ENCODE assay signal across 16 cellular contexts in the genomic region with DNA sequence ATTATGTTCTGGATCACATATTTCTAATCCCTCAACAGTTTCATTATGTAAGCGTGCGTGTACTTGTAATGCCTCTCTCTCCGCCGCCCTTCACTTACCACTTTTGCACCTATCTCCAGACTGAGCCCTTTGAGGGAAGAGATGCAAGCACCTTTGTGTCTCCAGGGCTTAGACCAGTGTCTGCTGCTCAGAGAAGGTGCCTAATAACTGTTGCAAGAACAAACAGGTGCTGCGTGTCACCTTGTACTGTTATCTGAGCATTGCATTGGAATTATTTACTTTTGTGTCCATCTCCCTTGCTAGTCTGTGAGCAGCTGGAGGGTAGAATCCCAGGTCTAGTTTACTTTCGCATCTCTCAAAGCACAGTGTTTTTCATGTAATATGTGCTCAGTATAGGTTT.
"Had no signal": no experiment of that assay in that cellular context is flagged by ENCODE, and none has a peak within 500 bp of the region (broad histone marks: within the 10 kb centered on the region; RNA-seq: fewer than 3 reads in every experiment).

No MANE protein-coding gene starts in this region.

- H3K4me3 Mint-ChIP-seq: activated CD4-positive, alpha-beta T cell treated with anti-CD3 and anti-CD28 coated beads for 36 hours; mesothelial cell of epicardium; stimulated activated effector memory CD8-positive, alpha-beta T cell treated with anti-CD3 and anti-CD28 coated beads, Interleukin-12 subunit alpha, Interleukin-12 subunit beta, amount 100 ng/mL, for 72 hours; T-helper 17 cell had no signal

- H3K9me3 ChIP-seq: SJSA1, thoracic aorta, upper lobe of left lung had no signal

- H3K27me3 ChIP-seq: SJSA1, upper lobe of left lung had no signal

- H3K27me3 Mint-ChIP-seq: activated CD4-positive, alpha-beta T cell treated with anti-CD3 and anti-CD28 coated beads for 36 hours had no signal

- DNase-seq: activated CD4-positive, alpha-beta T cell treated with anti-CD3 and anti-CD28 coated beads for 36 hours; activated CD4-positive, alpha-beta T cell treated with anti-CD3 and anti-CD28 coated beads, Interleukin-2, amount 50 U/mL, for 48 hours; activated naive CD4-positive, alpha-beta T cell; effector CD8-positive, alpha-beta T cell; hypothalamus; islet precursor cell; left colon; occipital lobe; stimulated activated CD4-positive, alpha-beta T cell treated with anti-CD3 and anti-CD28 coated beads, Interleukin-4, amount 100 ng/mL, for 24 hours; T-helper 17 cell; upper lobe of left lung had no signal

- H3K9me3 Mint-ChIP-seq: mesothelial cell of epicardium; stimulated activated effector memory CD8-positive, alpha-beta T cell treated with anti-CD3 and anti-CD28 coated beads, Interleukin-12 subunit alpha, Interleukin-12 subunit beta, amount 100 ng/mL, for 72 hours had no signal

- H3K4me1 Mint-ChIP-seq: stimulated activated effector memory CD8-positive, alpha-beta T cell treated with anti-CD3 and anti-CD28 coated beads, Interleukin-12 subunit alpha, Interleukin-12 subunit beta, amount 100 ng/mL, for 72 hours; T-helper 17 cell had no signal

- ATAC-seq: activated CD4-positive, alpha-beta T cell treated with anti-CD3 and anti-CD28 coated beads for 36 hours; left colon; stimulated activated effector memory CD8-positive, alpha-beta T cell treated with anti-CD3 and anti-CD28 coated beads, Interleukin-12 subunit alpha, Interleukin-12 subunit beta, amount 100 ng/mL, for 72 hours; T-helper 17 cell had no signal

- H3K36me3 ChIP-seq: SJSA1, thoracic aorta had no signal

- H3K4me3 ChIP-seq: lung, SJSA1, upper lobe of left lung had no signal

- H3K36me3 Mint-ChIP-seq: mesothelial cell of epicardium; stimulated activated effector memory CD8-positive, alpha-beta T cell treated with anti-CD3 and anti-CD28 coated beads, Interleukin-12 subunit alpha, Interleukin-12 subunit beta, amount 100 ng/mL, for 72 hours had no signal

- H3K27ac Mint-ChIP-seq: activated CD4-positive, alpha-beta T cell treated with anti-CD3 and anti-CD28 coated beads for 36 hours; stimulated activated effector memory CD8-positive, alpha-beta T cell treated with anti-CD3 and anti-CD28 coated beads, Interleukin-12 subunit alpha, Interleukin-12 subunit beta, amount 100 ng/mL, for 72 hours; T-helper 17 cell had no signal

- H3K27ac ChIP-seq: upper lobe of left lung had no signal
